Comparison of ENCODE assay signal across 24 cellular contexts in genomic region chr6:54681267-54681666, GRCh38.
"Had no signal": no experiment of that assay in that cellular context is flagged by ENCODE, and none has a peak within 500 bp of the region (broad histone marks: within the 10 kb centered on the region; RNA-seq: fewer than 3 reads in every experiment).

No MANE protein-coding gene starts in this region.

- H3K9me3 ChIP-seq: colonic mucosa, SJCRH30 had no signal

- H3K4me3 ChIP-seq: colonic mucosa, SJCRH30 had no signal

- H3K4me1 ChIP-seq: colonic mucosa, SJCRH30 had no signal

- H3K27ac Mint-ChIP-seq: activated CD8-positive, alpha-beta T cell treated with anti-CD3 and anti-CD28 coated beads for 36 hours; activated naive CD4-positive, alpha-beta T cell treated with anti-CD3 and anti-CD28 coated beads, Interleukin-2, amount 10 ng/mL, durations not matched to agents 7 days and 5 days; activated naive CD8-positive, alpha-beta T cell treated with anti-CD3 and anti-CD28 coated beads for 36 hours; activated T-cell treated with anti-CD3 and anti-CD28 coated beads, Interleukin-2, amount 50 U/mL, for 72 hours; activated T-helper 2 cell treated with anti-CD3 and anti-CD28 coated beads, Interferon-gamma antibody, Interleukin-2, Interleukin-4, amounts not matched to agents 10 μg/mL and 5 μg/mL and 100 μg/mL, durations not matched to agents 14 hours and 24 hours and 36 hours; T-helper 1 cell treated with Interleukin-12 subunit alpha and Interleukin-12 subunit beta and Interleukin-4 antibody, amounts not matched to agents 30 μg/mL and 1 μg/mL, for 36 hours had no signal

- H3K9me3 Mint-ChIP-seq: activated naive CD4-positive, alpha-beta T cell treated with anti-CD3 and anti-CD28 coated beads, Interleukin-2, amount 10 ng/mL, durations not matched to agents 7 days and 5 days; T-helper 1 cell treated with Interleukin-12 subunit alpha and Interleukin-12 subunit beta and Interleukin-4 antibody, amounts not matched to agents 30 μg/mL and 1 μg/mL, for 36 hours had no signal

- H3K27me3 Mint-ChIP-seq: activated CD8-positive, alpha-beta T cell treated with anti-CD3 and anti-CD28 coated beads for 36 hours; activated naive CD4-positive, alpha-beta T cell treated with anti-CD3 and anti-CD28 coated beads, Interleukin-2, amount 10 ng/mL, durations not matched to agents 7 days and 5 days; activated naive CD8-positive, alpha-beta T cell treated with anti-CD3 and anti-CD28 coated beads for 36 hours had no signal

- H3K27ac ChIP-seq: colonic mucosa, SJCRH30 had no signal

- H3K27me3 ChIP-seq: colonic mucosa, SJCRH30 had no signal

- H3K36me3 Mint-ChIP-seq: activated naive CD4-positive, alpha-beta T cell treated with anti-CD3 and anti-CD28 coated beads, Interleukin-2, amount 10 ng/mL, durations not matched to agents 7 days and 5 days; activated naive CD8-positive, alpha-beta T cell treated with anti-CD3 and anti-CD28 coated beads for 36 hours had no signal

- H3K4me1 Mint-ChIP-seq: activated naive CD4-positive, alpha-beta T cell treated with anti-CD3 and anti-CD28 coated beads, Interleukin-2, amount 10 ng/mL, durations not matched to agents 7 days and 5 days; activated naive CD8-positive, alpha-beta T cell treated with anti-CD3 and anti-CD28 coated beads for 36 hours had no signal

- H3K36me3 ChIP-seq: colonic mucosa, SJCRH30 had no signal

- ATAC-seq: activated CD4-positive, CD25-positive, alpha-beta regulatory T cell treated with anti-CD3 and anti-CD28 coated beads, Interleukin-2, amount 50 U/mL, for 24 hours; activated CD8-positive, alpha-beta T cell treated with anti-CD3 and anti-CD28 coated beads for 36 hours; activated T-cell treated with anti-CD3 and anti-CD28 coated beads, Interleukin-2, amount 50 U/mL, for 72 hours; Right ventricle myocardium inferior had no signal

- DNase-seq: activated CD4-positive, alpha-beta T cell treated with anti-CD3 and anti-CD28 coated beads for 4 hours; activated CD8-positive, alpha-beta memory T cell treated with anti-CD3 and anti-CD28 coated beads, Interleukin-2, amount 50 U/mL, for 4 hours; activated CD8-positive, alpha-beta T cell treated with anti-CD3 and anti-CD28 coated beads for 36 hours; activated gamma-delta T cell treated with Interleukin-2 at 50 U/mL for 16 hours; activated naive CD4-positive, alpha-beta T cell treated with anti-CD3 and anti-CD28 coated beads, Interleukin-2, amount 10 ng/mL, durations not matched to agents 7 days and 5 days; activated naive CD8-positive, alpha-beta T cell treated with anti-CD3 and anti-CD28 coated beads for 36 hours; activated T-cell treated with anti-CD3 and anti-CD28 coated beads, Interleukin-2, amount 50 U/mL, for 72 hours; caudate nucleus; colonic mucosa; NCI-H1105; NCI-H1436; NCI-H1694 treated with DMSO at 0.1 percent for 48 hours; NCI-H2029 treated with DMSO at 0.1 percent for 48 hours; NCI-H345; NCI-H510A; NCI-H526 treated with DMSO at 0.1 percent for 48 hours; NCI-H82; NK-92 treated with Interleukin-12 subunit alpha and Interleukin-12 subunit beta, amount 100 ng/mL, for 24 hours; RPMI8226; SJCRH30 had no signal

- H3K4me3 Mint-ChIP-seq: activated CD8-positive, alpha-beta T cell treated with anti-CD3 and anti-CD28 coated beads for 36 hours; activated naive CD4-positive, alpha-beta T cell treated with anti-CD3 and anti-CD28 coated beads, Interleukin-2, amount 10 ng/mL, durations not matched to agents 7 days and 5 days; activated naive CD8-positive, alpha-beta T cell treated with anti-CD3 and anti-CD28 coated beads for 36 hours; activated T-cell treated with anti-CD3 and anti-CD28 coated beads, Interleukin-2, amount 50 U/mL, for 72 hours; T-helper 1 cell treated with Interleukin-12 subunit alpha and Interleukin-12 subunit beta and Interleukin-4 antibody, amounts not matched to agents 30 μg/mL and 1 μg/mL, for 36 hours had no signal
